In genomic region chr16:30065943-30066881, GRCh38 we compare ENCODE assay signal across 1 cellular context.
TF ChIP-seq lines count a peak whose summit lies in the region.

No MANE protein-coding gene starts in this region.

TF ChIP-seq in K562, 482 proteins besides CTCF, POLR2A, EP300 and RAD21 (continued from another document and continues in another):
- TF ChIP-seq ZBTB11 (CRISPR knock-in tag; IDR thresholded peaks at IDR 0.05) = peak in 1 of 3 experiments; percentile 30; a peak in 1 of 6 replicates
- TF ChIP-seq ZSCAN29 (IDR thresholded peaks at IDR 0.05) = peak; percentile 62; the same call in 1 of the 2 replicates
- no peak for TF ChIP-seq XRCC4 (IDR thresholded peaks at IDR 0.05; ENCODE audit: extremely low read depth, insufficient read depth, insufficient read length)
- no peak for TF ChIP-seq GATAD2A (IDR thresholded peaks at IDR 0.05)
- TF ChIP-seq TCF3 (CRISPR knock-in tag; IDR thresholded peaks at IDR 0.05) = no peak
- TF ChIP-seq BRD4 (IDR thresholded peaks at IDR 0.05) = no peak
- TF ChIP-seq PREB (CRISPR knock-in tag; IDR thresholded peaks at IDR 0.05) = no peak
- TF ChIP-seq ZNF324 (CRISPR knock-in tag; IDR thresholded peaks at IDR 0.05) = peak; percentile 0; the same call in 1 of the 2 replicates
- no peak for TF ChIP-seq ZNF212 (CRISPR knock-in tag; IDR thresholded peaks at IDR 0.05)
- TF ChIP-seq SRSF3 (IDR thresholded peaks at IDR 0.05; ENCODE audit: insufficient read depth, low read length) = peak; percentile 73; the same call in 1 of the 2 replicates
- peak; percentile 49; the same call in 1 of the 2 replicates for TF ChIP-seq JUND (IDR thresholded peaks at IDR 0.05; ENCODE audit: borderline replicate concordance, low read depth, low read length)
- no peak for TF ChIP-seq JUND (tag; IDR thresholded peaks at IDR 0.05; ENCODE audit: borderline replicate concordance, low read depth, low read length)
- no peak for TF ChIP-seq FUS (optimal IDR thresholded peaks at IDR 0.05; ENCODE audit: low read depth, low read length)
- no peak for TF ChIP-seq ZNF408 (CRISPR knock-in tag; IDR thresholded peaks at IDR 0.05; ENCODE audit: low read depth)
- 0 out of 2 replicates have a peak, but pooled peaks have one; percentile 11 for TF ChIP-seq CC2D1A (IDR thresholded peaks at IDR 0.05)
- TF ChIP-seq ZBTB33 (CRISPR knock-in tag; IDR thresholded peaks at IDR 0.05) = no peak
- 0 out of 2 replicates have a peak, but pooled peaks have one; percentile 59 for TF ChIP-seq SMARCC2 (IDR thresholded peaks at IDR 0.05; ENCODE audit: low read depth)
- no peak for TF ChIP-seq CUX1 (CRISPR knock-in tag; IDR thresholded peaks at IDR 0.05)
- TF ChIP-seq CBFA2T2 (conservative IDR thresholded peaks at IDR 0.05) = no peak
- no peak for TF ChIP-seq RAD51 (IDR thresholded peaks at IDR 0.05; ENCODE audit: borderline replicate concordance, low read depth)
- no peak for TF ChIP-seq ARID2 (IDR thresholded peaks at IDR 0.05)
- peak in 1 of 2 experiments; percentile 37; a peak in 2 of 4 replicates for TF ChIP-seq SIN3A (IDR thresholded peaks at IDR 0.05; ENCODE audit: borderline replicate concordance in 2 of 2, control insufficient read depth in 1 of 2, low read depth in 2 of 2, low read length in 2 of 2)
- TF ChIP-seq ZNF584 (CRISPR knock-in tag; IDR thresholded peaks at IDR 0.05; ENCODE audit: low read depth) = no peak
- no peak for TF ChIP-seq RBM34 (IDR thresholded peaks at IDR 0.05; ENCODE audit: borderline replicate concordance, insufficient read depth, low read length)
- TF ChIP-seq CCNT2 (IDR thresholded peaks at IDR 0.05; ENCODE audit: borderline replicate concordance, extremely low read depth, insufficient read length, low read depth, low read length) = no peak
- TF ChIP-seq GTF2A2 (tag; IDR thresholded peaks at IDR 0.05) = peak; percentile 13; the same call in 1 of the 2 replicates
- no peak for TF ChIP-seq ELK1 (CRISPR knock-in tag; IDR thresholded peaks at IDR 0.05)
- no peak for TF ChIP-seq CCAR2 (IDR thresholded peaks at IDR 0.05; ENCODE audit: low read depth, low read length)
- peak; percentile 34; the same call in 1 of the 2 replicates for TF ChIP-seq NCOR1 (IDR thresholded peaks at IDR 0.05)
- peak; percentile 17 for TF ChIP-seq KDM5B (IDR thresholded peaks at IDR 0.05; ENCODE audit: insufficient replicate concordance, low read depth, low read length)
- no peak for TF ChIP-seq ETS1 (conservative IDR thresholded peaks at IDR 0.05; ENCODE audit: control insufficient read depth, low read depth, low read length)
- TF ChIP-seq NUFIP1 (IDR thresholded peaks at IDR 0.05; ENCODE audit: partially characterized antibody) = no peak
- no peak for TF ChIP-seq IRF9 (tag; IDR thresholded peaks at IDR 0.05)
- peak; percentile 53; the same call in 1 of the 2 replicates for TF ChIP-seq ZNF76 (CRISPR knock-in tag; IDR thresholded peaks at IDR 0.05; ENCODE audit: borderline replicate concordance)
- TF ChIP-seq SAP30 (IDR thresholded peaks at IDR 0.05; ENCODE audit: borderline replicate concordance, insufficient read depth, low read depth, low read length, poor library complexity, severe bottlenecking) = peak; percentile 89
- TF ChIP-seq THRAP3 (IDR thresholded peaks at IDR 0.05; ENCODE audit: borderline replicate concordance) = no peak
- no peak for TF ChIP-seq BRCA1 (IDR thresholded peaks at IDR 0.05)
- no peak for TF ChIP-seq BRCA1 (CRISPR knock-in tag; IDR thresholded peaks at IDR 0.05)
- TF ChIP-seq POLR2AphosphoS2 (IDR thresholded peaks at IDR 0.05; ENCODE audit: low read length) = no peak; the same call in 1 of the 2 replicates
- TF ChIP-seq ZBTB7A (IDR thresholded peaks at IDR 0.05; ENCODE audit: borderline replicate concordance, control insufficient read depth, low read depth, low read length) = peak; percentile 80
- no peak for TF ChIP-seq PBX2 (CRISPR knock-in tag; IDR thresholded peaks at IDR 0.05; ENCODE audit: low read depth)
- no peak for TF ChIP-seq PBX2 (tag; conservative IDR thresholded peaks at IDR 0.05; ENCODE audit: low read depth)
- peak; percentile 84 for TF ChIP-seq RBM22 (IDR thresholded peaks at IDR 0.05; ENCODE audit: low read depth, low read length, poor library complexity, severe bottlenecking)
- TF ChIP-seq CBFA2T3 (IDR thresholded peaks at IDR 0.05) = no peak
- 0 out of 2 replicates have a peak, but pooled peaks have one; percentile 7 for TF ChIP-seq NFIC (IDR thresholded peaks at IDR 0.05)
- 0 out of 2 replicates have a peak, but pooled peaks have one; percentile 45 for TF ChIP-seq TAF7 (tag; IDR thresholded peaks at IDR 0.05)
- no peak for TF ChIP-seq ZBTB1 (CRISPR knock-in tag; IDR thresholded peaks at IDR 0.05; ENCODE audit: borderline replicate concordance, low read depth)
